In genomic region chr6:133051264-133051663, GRCh38 we compare ENCODE assay signal across 27 cellular contexts.
"Had no signal": no experiment of that assay in that cellular context is flagged by ENCODE, and none has a peak within 500 bp of the region (broad histone marks: within the 10 kb centered on the region; RNA-seq: fewer than 3 reads in every experiment).

No MANE protein-coding gene starts in this region.

- H3K27me3 ChIP-seq: ascending aorta, colonic mucosa, esophagus squamous epithelium, gastroesophageal sphincter had no signal

- H3K4me3 Mint-ChIP-seq: activated CD4-positive, alpha-beta memory T cell treated with anti-CD3 and anti-CD28 coated beads for 36 hours; activated CD4-positive, alpha-beta T cell treated with anti-CD3 and anti-CD28 coated beads for 36 hours; activated CD4-positive, alpha-beta T cell treated with anti-CD3 and anti-CD28 coated beads, Interleukin-2, amount 10 ng/mL, durations not matched to agents 24 days and 14 days; activated CD8-positive, alpha-beta memory T cell treated with anti-CD3 and anti-CD28 coated beads, Interleukin-2, amount 10 ng/mL, durations not matched to agents 7 days and 5 days; activated CD8-positive, alpha-beta T cell treated with anti-CD3 and anti-CD28 coated beads, Interleukin-2, amount 10 ng/mL, durations not matched to agents 7 days and 5 days; activated naive CD4-positive, alpha-beta T cell treated with anti-CD3 and anti-CD28 coated beads, Interleukin-2, amount 10 ng/mL, durations not matched to agents 7 days and 5 days; activated naive CD8-positive, alpha-beta T cell treated with anti-CD3 and anti-CD28 coated beads, Interleukin-2, amount 10 ng/mL, durations not matched to agents 7 days and 5 days; activated T-cell treated with anti-CD3 and anti-CD28 coated beads, Interleukin-2, amount 50 U/mL, for 72 hours had no signal

- H3K36me3 Mint-ChIP-seq: activated CD4-positive, alpha-beta memory T cell treated with anti-CD3 and anti-CD28 coated beads for 36 hours; activated CD8-positive, alpha-beta memory T cell treated with anti-CD3 and anti-CD28 coated beads, Interleukin-2, amount 10 ng/mL, durations not matched to agents 7 days and 5 days; activated naive CD4-positive, alpha-beta T cell treated with anti-CD3 and anti-CD28 coated beads, Interleukin-2, amount 10 ng/mL, durations not matched to agents 7 days and 5 days; activated naive CD4-positive, alpha-beta T cell treated with anti-CD3 and anti-CD28 coated beads, Interleukin-2, amount 50 U/mL, for 72 hours; activated naive CD8-positive, alpha-beta T cell treated with anti-CD3 and anti-CD28 coated beads, Interleukin-2, amount 10 ng/mL, durations not matched to agents 7 days and 5 days had no signal

- H3K27me3 Mint-ChIP-seq: activated CD4-positive, alpha-beta memory T cell treated with anti-CD3 and anti-CD28 coated beads for 36 hours; activated CD8-positive, alpha-beta memory T cell treated with anti-CD3 and anti-CD28 coated beads, Interleukin-2, amount 10 ng/mL, durations not matched to agents 7 days and 5 days; activated naive CD4-positive, alpha-beta T cell treated with anti-CD3 and anti-CD28 coated beads, Interleukin-2, amount 10 ng/mL, durations not matched to agents 7 days and 5 days had no signal

- DNase-seq: activated CD4-positive, alpha-beta memory T cell treated with anti-CD3 and anti-CD28 coated beads for 36 hours; activated CD4-positive, alpha-beta T cell treated with anti-CD3 and anti-CD28 coated beads for 36 hours; activated CD4-positive, alpha-beta T cell treated with anti-CD3 and anti-CD28 coated beads, Interleukin-2, amount 10 ng/mL, durations not matched to agents 24 days and 14 days; activated CD4-positive, CD25-positive, alpha-beta regulatory T cell; activated CD4-positive, CD25-positive, alpha-beta regulatory T cell treated with anti-CD3 and anti-CD28 coated beads, Interleukin-2, amount 50 U/mL, for 72 hours; activated CD8-positive, alpha-beta memory T cell treated with anti-CD3 and anti-CD28 coated beads, Interleukin-2, amount 10 ng/mL, durations not matched to agents 7 days and 5 days; activated CD8-positive, alpha-beta memory T cell treated with anti-CD3 and anti-CD28 coated beads, Interleukin-2, amount 50 U/mL, for 4 hours; activated CD8-positive, alpha-beta T cell treated with anti-CD3 and anti-CD28 coated beads, Interleukin-2, amount 10 ng/mL, durations not matched to agents 7 days and 5 days; activated gamma-delta T cell; activated naive CD4-positive, alpha-beta T cell; activated naive CD4-positive, alpha-beta T cell treated with anti-CD3 and anti-CD28 coated beads, Interleukin-2, amount 10 ng/mL, durations not matched to agents 7 days and 5 days; activated naive CD8-positive, alpha-beta T cell treated with anti-CD3 and anti-CD28 coated beads, Interleukin-2, amount 10 ng/mL, durations not matched to agents 7 days and 5 days; activated T-cell treated with anti-CD3 and anti-CD28 coated beads, Interleukin-2, amount 50 U/mL, for 1 hour; activated T-cell treated with anti-CD3 and anti-CD28 coated beads, Interleukin-2, amount 50 U/mL, for 72 hours; caudate nucleus; cerebellar nuclear complex; colonic mucosa; effector CD8-positive, alpha-beta T cell; esophagus squamous epithelium; foreskin melanocyte; T-helper 2 cell had no signal

- H3K9me3 ChIP-seq: ascending aorta, colonic mucosa, esophagus squamous epithelium, gastroesophageal sphincter had no signal

- FAIRE-seq: endometrium, endothelial cell of umbilical vein had no signal

- H3K4me1 Mint-ChIP-seq: activated CD4-positive, alpha-beta T cell treated with anti-CD3 and anti-CD28 coated beads for 36 hours; activated CD4-positive, alpha-beta T cell treated with anti-CD3 and anti-CD28 coated beads, Interleukin-2, amount 10 ng/mL, durations not matched to agents 24 days and 14 days; activated CD8-positive, alpha-beta memory T cell treated with anti-CD3 and anti-CD28 coated beads, Interleukin-2, amount 10 ng/mL, durations not matched to agents 7 days and 5 days; activated naive CD4-positive, alpha-beta T cell treated with anti-CD3 and anti-CD28 coated beads, Interleukin-2, amount 10 ng/mL, durations not matched to agents 7 days and 5 days; activated naive CD8-positive, alpha-beta T cell treated with anti-CD3 and anti-CD28 coated beads, Interleukin-2, amount 10 ng/mL, durations not matched to agents 7 days and 5 days had no signal

- H3K9me3 Mint-ChIP-seq: activated CD4-positive, alpha-beta memory T cell treated with anti-CD3 and anti-CD28 coated beads for 36 hours; activated CD4-positive, alpha-beta T cell treated with anti-CD3 and anti-CD28 coated beads, Interleukin-2, amount 10 ng/mL, durations not matched to agents 24 days and 14 days; activated naive CD4-positive, alpha-beta T cell treated with anti-CD3 and anti-CD28 coated beads, Interleukin-2, amount 10 ng/mL, durations not matched to agents 7 days and 5 days; activated naive CD8-positive, alpha-beta T cell treated with anti-CD3 and anti-CD28 coated beads, Interleukin-2, amount 10 ng/mL, durations not matched to agents 7 days and 5 days had no signal

- H3K36me3 ChIP-seq: ascending aorta, colonic mucosa, esophagus squamous epithelium, gastroesophageal sphincter had no signal

- H3K27ac ChIP-seq: ascending aorta, colonic mucosa, epithelial cell of prostate, esophagus squamous epithelium, gastroesophageal sphincter had no signal

- H3K4me1 ChIP-seq: ascending aorta, colonic mucosa, esophagus squamous epithelium had no signal

- ATAC-seq: activated CD4-positive, alpha-beta T cell treated with anti-CD3 and anti-CD28 coated beads for 36 hours; activated CD8-positive, alpha-beta memory T cell treated with anti-CD3 and anti-CD28 coated beads, Interleukin-2, amount 10 ng/mL, durations not matched to agents 7 days and 5 days; activated CD8-positive, alpha-beta T cell treated with anti-CD3 and anti-CD28 coated beads, Interleukin-2, amount 10 ng/mL, durations not matched to agents 7 days and 5 days; activated naive CD4-positive, alpha-beta T cell treated with anti-CD3 and anti-CD28 coated beads, Interleukin-2, amount 50 U/mL, for 72 hours; activated T-cell treated with anti-CD3 and anti-CD28 coated beads, Interleukin-2, amount 50 U/mL, for 72 hours; gastroesophageal sphincter had no signal

- H3K4me3 ChIP-seq: ascending aorta, colonic mucosa, esophagus squamous epithelium, gastroesophageal sphincter had no signal

- H3K27ac Mint-ChIP-seq: activated CD4-positive, alpha-beta memory T cell treated with anti-CD3 and anti-CD28 coated beads for 36 hours; activated CD4-positive, alpha-beta T cell treated with anti-CD3 and anti-CD28 coated beads for 36 hours; activated CD4-positive, alpha-beta T cell treated with anti-CD3 and anti-CD28 coated beads, Interleukin-2, amount 10 ng/mL, durations not matched to agents 24 days and 14 days; activated CD8-positive, alpha-beta memory T cell treated with anti-CD3 and anti-CD28 coated beads, Interleukin-2, amount 10 ng/mL, durations not matched to agents 7 days and 5 days; activated CD8-positive, alpha-beta T cell treated with anti-CD3 and anti-CD28 coated beads, Interleukin-2, amount 10 ng/mL, durations not matched to agents 7 days and 5 days; activated naive CD4-positive, alpha-beta T cell treated with anti-CD3 and anti-CD28 coated beads, Interleukin-2, amount 10 ng/mL, durations not matched to agents 7 days and 5 days; activated naive CD4-positive, alpha-beta T cell treated with anti-CD3 and anti-CD28 coated beads, Interleukin-2, amount 50 U/mL, for 72 hours; activated naive CD8-positive, alpha-beta T cell treated with anti-CD3 and anti-CD28 coated beads, Interleukin-2, amount 10 ng/mL, durations not matched to agents 7 days and 5 days; activated T-cell treated with anti-CD3 and anti-CD28 coated beads, Interleukin-2, amount 50 U/mL, for 72 hours had no signal
